Comparison of ENCODE assay signal across 8 cellular contexts in genomic region chr9:125748511-125749099, GRCh38. TPM values are rescaled to one million over a fixed set of nuclear protein-coding genes. Genes with fewer than 3 reads are reported as not detected.
A peak's percentile ranks its signal among the peaks of the same experiment; 100 is the strongest.
DNase-seq lines count a peak whose midpoint lies in the region; ATAC-seq and TF ChIP-seq lines count a peak whose summit lies in the region.

No MANE protein-coding gene starts in this region.

- H3K4me1 ChIP-seq in body of pancreas (peaks cover 13% of the 10 kb centered on the region), suprapubic skin (peaks cover 36% of the 10 kb centered on the region)

- CTCF ChIA-PET in BJ (lab: Yijun Ruan, JAX) = no interaction called here

- H3K36me3 ChIP-seq in BJ (ENCODE audit: control insufficient read depth, insufficient read depth, low read length) (no peaks in the 10 kb centered on the region), body of pancreas (replicated peaks in 1 of 2; ENCODE audit: insufficient read depth in 1 of 2, low read depth in 2 of 2) (no peaks in the 10 kb centered on the region), suprapubic skin (no peaks in the 10 kb centered on the region)

- H3K4me3 ChIP-seq in BJ (ENCODE audit: low read depth, low read length) = peak overlapping the region; percentile 89
- H3K4me3 ChIP-seq in HL-60 (replicated peaks; ENCODE audit: insufficient read depth, low read length) = peak overlapping the region; percentile 86
- peak overlapping the region; percentile 11 to 85 for H3K4me3 ChIP-seq in body of pancreas
- H3K4me3 ChIP-seq in suprapubic skin = peak overlapping the region; percentile 98

- POLR2A ChIA-PET in BJ (lab: Charles Lee) = interaction anchor here (0.6 kb wide), 2 partner anchors 92 to 108 kb away, joined by 4 to 5 read pairs; no protein-coding TSS in a partner anchor

- TF ChIP-seq POLR2A in body of pancreas (IDR thresholded peaks at IDR 0.05) (no peak), suprapubic skin (IDR thresholded peaks at IDR 0.05) (no peak)

- intact Hi-C loops in body of pancreas (cut with DNase I) = no loop called here

- 22 to 24% methylated on average over 25 to 29 of the region's 29 CpGs for WGBS in body of pancreas, 2 donors
- WGBS in suprapubic skin = 4% methylated on average over 25 of the region's 29 CpGs

- DNase-seq in BJ (ENCODE audit: low read depth) = no peak
- DNase-seq in HL-60 (ENCODE audit: low read depth in 1 of 2, low spot score in 1 of 2) = no peak
- peak in 1 of 4 donors; percentile 14 for DNase-seq in body of pancreas
- DNase-seq in left kidney (ENCODE audit: low read depth, low spot score) = peak; percentile 51
- DNase-seq in suprapubic skin (ENCODE audit: low spot score in 2 of 2) = no peak
- DNase-seq in activated effector memory CD4-positive, alpha-beta T cell treated with Interleukin-2 at 50 U/mL for 16 hours = no peak
- DNase-seq in HUDEP-2 (lab: John Stamatoyannopoulos, UW; ENCODE audit: unreplicated experiment in 76 of 76) = no peak
- DNase-seq in activated gamma-delta T cell treated with Interleukin-2 at 50 U/mL for 16 hours = no peak

- no peak for TF ChIP-seq EP300 in suprapubic skin (IDR thresholded peaks at IDR 0.05)

- H3K27ac ChIP-seq in HL-60 (replicated peaks) (peak overlapping the region; percentile 1; the same call in 1 of the 2 replicates), body of pancreas (peak overlapping the region in 3 of 4 donors; percentile 62 to 90 (median 79)), suprapubic skin (peak overlapping the region; percentile 92)

- H3K27me3 ChIP-seq in BJ (ENCODE audit: control insufficient read depth, insufficient read depth, low read length) (no peaks in the 10 kb centered on the region), HL-60 (ENCODE audit: insufficient read depth, poor library complexity, severe bottlenecking) (no peaks in the 10 kb centered on the region), body of pancreas (no peaks in the 10 kb centered on the region), suprapubic skin (no peaks in the 10 kb centered on the region)

- H3K9me3 ChIP-seq in body of pancreas = no peaks in the 10 kb centered on the region
- H3K9me3 ChIP-seq in suprapubic skin = no peaks in the 10 kb centered on the region

- TF ChIP-seq CTCF in BJ (IDR thresholded peaks at IDR 0.05; ENCODE audit: insufficient read depth, low read depth, low read length) (no peak), HL-60 (IDR thresholded peaks at IDR 0.05; ENCODE audit: insufficient read depth, low read length) (no peak), body of pancreas (IDR thresholded peaks at IDR 0.05) (no peak), suprapubic skin (IDR thresholded peaks at IDR 0.05) (no peak)

- no peak for ATAC-seq in body of pancreas

RNA-seq across cellular contexts. Expression of gene PBX3, which starts 1.4 kb away (rescaled TPM):
- 27.9 and 31.7 TPM in 2 replicates for polyA plus RNA-seq in BJ (2011; rRNA removed)
- 20.9 and 26.8 TPM in 2 replicates for polyA minus RNA-seq in BJ (2011; rRNA and poly(A)+ RNA removed)
- 10 to 100 TPM; 12.5 to 36.3 TPM for total RNA-seq in body of pancreas
- 10 to 100 TPM; 25.7 to 71.5 (median 45.1) TPM for total RNA-seq in suprapubic skin

RNA-seq across cellular contexts. Expression of gene MAPKAP1, which starts 41.6 kb away (rescaled TPM):
- 113 TPM in 2 replicates for polyA plus RNA-seq in BJ (2011; rRNA removed)
- polyA minus RNA-seq in BJ (2011; rRNA and poly(A)+ RNA removed) = 53.9 and 65.6 TPM in 2 replicates
- total RNA-seq in body of pancreas (10 to 100 TPM; 83.7 to 91.8 TPM), suprapubic skin (10 to 100 TPM; 57.6 to 70.2 (median 68.7) TPM)

Comparison
In these comparisons a context has a peak if more than half of its experiments do, and no peak if none do; other contexts are left out.
1. H3K4me3 ChIP-seq: peak in every context shown above with its lines; median percentile 98 in suprapubic skin; 89 in BJ; 86 in HL-60; 48 in body of pancreas.
2. H3K27ac ChIP-seq: peak in every context shown above with its lines; median percentile 92 in suprapubic skin; 79 in body of pancreas; 1 in HL-60.